10 cellular contexts compared by ENCODE assay signal in genomic region chr7:30433082-30433481, GRCh38. TPM values are rescaled to one million over a fixed set of nuclear protein-coding genes. Genes with fewer than 3 reads are reported as not detected.
DNase-seq lines count a peak whose midpoint lies in the region; ATAC-seq and TF ChIP-seq lines count a peak whose summit lies in the region.
"Had no signal": no experiment of that assay in that cellular context is flagged by ENCODE, and none has a peak within 500 bp of the region (broad histone marks: within the 10 kb centered on the region; RNA-seq: fewer than 3 reads in every experiment).

No MANE protein-coding gene starts in this region.

- TF ChIP-seq EP300 in tibial nerve (IDR thresholded peaks at IDR 0.05), result peak in 1 of 2 donors; percentile 70

- no peaks in the 10 kb centered on the region for H3K9me3 ChIP-seq in tibial nerve

- H3K27ac ChIP-seq in tibial nerve, result peak overlapping the region; percentile 33 to 86 (median 50)
- H3K27ac ChIP-seq: KMS-11 had no signal

- WGBS in lower leg skin, 2 donors, result 16 to 19% methylated on average over 3 of the region's 3 CpGs
- 3 to 9% methylated on average over 3 of the region's 3 CpGs for whole genome bisulfite sequencing in tibial nerve, 2 donors

- no peak for TF ChIP-seq CTCF in LNCaP clone FGC (IDR thresholded peaks at IDR 0.05; ENCODE audit: control insufficient read depth, extremely low read depth, insufficient read depth)
- no peak for TF ChIP-seq CTCF in lower leg skin (IDR thresholded peaks at IDR 0.05)
- no peak for TF ChIP-seq CTCF in tibial nerve (IDR thresholded peaks at IDR 0.05)

- no peak for ATAC-seq in HG03457 (IDR thresholded peaks at IDR 0.05; ENCODE audit: unreplicated experiment)
- no peak for ATAC-seq in HG03460 (IDR thresholded peaks at IDR 0.05; ENCODE audit: unreplicated experiment)
- no peak for ATAC-seq in HG02981 (IDR thresholded peaks at IDR 0.05; ENCODE audit: unreplicated experiment)
- ATAC-seq: activated CD4-positive, alpha-beta T cell treated with anti-CD3 and anti-CD28 coated beads for 36 hours had no signal

- peaks cover 0 to 59% (median 31%) of the 10 kb centered on the region in 4 donors for H3K4me1 ChIP-seq in tibial nerve

- H3K4me3 ChIP-seq in LNCaP clone FGC (ENCODE audit: low read depth, low read length) (no peak overlapping the region), lower leg skin (ENCODE audit: low read depth, poor library complexity, severe bottlenecking) (no peak overlapping the region), tibial nerve (no peak overlapping the region)

- intact Hi-C loops in lower leg skin (cut with DNase I; ENCODE audit: low total_unique reads), result no loop called here

- DNase-seq in LNCaP clone FGC (ENCODE audit: low read depth), result peak; percentile 90
- peak; percentile 60 for DNase-seq in cerebellar cortex (ENCODE audit: low spot score)
- DNase-seq in lower leg skin (ENCODE audit: low spot score in 2 of 2), result peak; percentile 46 to 76
- DNase-seq in tibial nerve (ENCODE audit: low spot score in 2 of 2), result peak; percentile 40 to 46
- DNase-seq: activated CD4-positive, alpha-beta T cell treated with anti-CD3 and anti-CD28 coated beads for 36 hours; stimulated activated CD4-positive, alpha-beta T cell treated with anti-CD3 and anti-CD28 coated beads, Interleukin-4, amount 100 ng/mL, for 4 hours had no signal

- H3K27me3 ChIP-seq in tibial nerve, result no peaks in the 10 kb centered on the region

- TF ChIP-seq POLR2A in lower leg skin (IDR thresholded peaks at IDR 0.05) (no peak), tibial nerve (IDR thresholded peaks at IDR 0.05) (no peak)

- peaks cover 0 to 61% (median 6%) of the 10 kb centered on the region in 3 donors for H3K36me3 ChIP-seq in tibial nerve

RNA-seq across cellular contexts. Expression of gene NOD1, which starts 45.5 kb away (rescaled TPM):
- total RNA-seq in lower leg skin, result 10 to 100 TPM in 3 of 4 donors, 1 to 10 TPM in 1; 5.1 to 14.5 (median 10.9) TPM
- 10 to 100 TPM; 14.9 to 50.4 (median 31.8) TPM for total RNA-seq in tibial nerve
